In the genomic region with DNA sequence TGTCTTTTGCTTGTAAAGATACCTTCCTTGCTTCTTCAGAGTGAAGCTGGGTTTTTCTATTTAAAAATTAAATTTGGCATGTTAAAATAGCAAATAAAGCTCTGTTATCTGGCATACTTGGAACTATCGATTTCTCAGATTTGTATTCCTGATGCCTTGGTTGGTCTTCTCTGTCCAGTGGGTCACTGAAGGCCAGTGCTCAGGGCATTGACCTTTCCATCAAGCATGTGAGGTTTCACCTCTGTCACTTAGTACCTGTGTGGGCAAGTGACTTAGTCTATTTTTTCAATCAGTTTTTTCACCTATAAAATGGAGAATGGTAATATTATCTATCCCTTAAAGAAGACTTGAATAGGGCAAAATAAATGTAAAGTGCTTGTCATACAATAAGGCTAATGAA, we compare ENCODE assay signal across 34 cellular contexts.
"Had no signal": no experiment of that assay in that cellular context is flagged by ENCODE, and none has a peak within 500 bp of the region (broad histone marks: within the 10 kb centered on the region; RNA-seq: fewer than 3 reads in every experiment).

No MANE protein-coding gene starts in this region.

- H3K27me3 ChIP-seq: MG63 had no signal

- H3K9me3 ChIP-seq: MG63 had no signal

- DNase-seq: Karpas-422, Kasumi-1, MG63, MM.1S, MV-4-11, NCI-H1092, NCI-H1092 treated with DMSO at 0.1 percent for 48 hours, NCI-H1105, NCI-H1105 treated with DMSO at 0.1 percent for 48 hours, NCI-H1417, NCI-H1417 treated with DMSO at 0.1 percent for 48 hours, NCI-H1436, NCI-H1436 treated with DMSO at 0.1 percent for 48 hours, NCI-H146, NCI-H1694, NCI-H1694 treated with DMSO at 0.1 percent for 48 hours, NCI-H187, NCI-H187 treated with DMSO at 0.1 percent for 48 hours, NCI-H1930, NCI-H2029, NCI-H2029 treated with DMSO at 0.1 percent for 48 hours, NCI-H2081, NCI-H2081 treated with DMSO at 0.1 percent for 48 hours, NCI-H2107, NCI-H2171, NCI-H2171 treated with DMSO at 0.1 percent for 48 hours, NCI-H2227 treated with DMSO at 0.1 percent for 48 hours, NCI-H226, NCI-H345, NCI-H446, NCI-H446 treated with DMSO at 0.1 percent for 48 hours, NCI-H510A, NCI-H510A treated with DMSO at 0.1 percent for 48 hours, NCI-H524 had no signal

- H3K4me3 ChIP-seq: MG63 had no signal
